34 cellular contexts compared by ENCODE assay signal in the genomic region with DNA sequence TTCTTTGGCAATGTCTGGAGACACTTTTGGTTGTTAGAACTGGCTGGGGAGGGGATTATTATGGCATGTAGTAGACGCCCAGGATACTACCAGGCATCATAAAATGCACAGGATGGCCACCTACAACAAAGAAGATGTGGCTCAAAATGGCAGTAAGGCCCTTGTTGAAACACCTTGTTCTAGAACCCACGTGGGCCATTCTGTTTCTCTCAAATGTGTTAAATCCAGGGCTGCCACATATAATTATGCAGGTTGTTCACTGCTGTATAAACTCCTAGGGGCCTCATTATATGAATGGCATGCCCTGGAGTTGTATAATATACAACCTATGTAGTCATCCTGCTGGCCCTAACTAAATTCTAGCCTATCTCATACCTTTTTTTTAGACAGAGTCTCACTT.
"Had no signal": no experiment of that assay in that cellular context is flagged by ENCODE, and none has a peak within 500 bp of the region (broad histone marks: within the 10 kb centered on the region; RNA-seq: fewer than 3 reads in every experiment).

No MANE protein-coding gene starts in this region.

- H3K36me3 ChIP-seq: MG63 had no signal

- DNase-seq: Kasumi-1, MG63, MM.1S, MV-4-11, NCI-H1048, NCI-H1092, NCI-H1092 treated with DMSO at 0.1 percent for 48 hours, NCI-H1105, NCI-H1105 treated with DMSO at 0.1 percent for 48 hours, NCI-H1417, NCI-H1417 treated with DMSO at 0.1 percent for 48 hours, NCI-H1436, NCI-H1436 treated with DMSO at 0.1 percent for 48 hours, NCI-H146, NCI-H1694, NCI-H1694 treated with DMSO at 0.1 percent for 48 hours, NCI-H187, NCI-H187 treated with DMSO at 0.1 percent for 48 hours, NCI-H1930, NCI-H2029, NCI-H2029 treated with DMSO at 0.1 percent for 48 hours, NCI-H2081, NCI-H2081 treated with DMSO at 0.1 percent for 48 hours, NCI-H2107, NCI-H2171, NCI-H2171 treated with DMSO at 0.1 percent for 48 hours, NCI-H2227 treated with DMSO at 0.1 percent for 48 hours, NCI-H226, NCI-H345, NCI-H446, NCI-H446 treated with DMSO at 0.1 percent for 48 hours, NCI-H510A, NCI-H510A treated with DMSO at 0.1 percent for 48 hours had no signal

- H3K4me3 ChIP-seq: MG63 had no signal

- H3K27me3 ChIP-seq: MG63 had no signal

- H3K9me3 ChIP-seq: MG63 had no signal

- H3K9ac ChIP-seq: KMS-11 had no signal

- H3K27ac ChIP-seq: KMS-11 had no signal

- H3K4me2 ChIP-seq: KMS-11 had no signal
